ENCODE assay signal across 32 cellular contexts in the genomic region with DNA sequence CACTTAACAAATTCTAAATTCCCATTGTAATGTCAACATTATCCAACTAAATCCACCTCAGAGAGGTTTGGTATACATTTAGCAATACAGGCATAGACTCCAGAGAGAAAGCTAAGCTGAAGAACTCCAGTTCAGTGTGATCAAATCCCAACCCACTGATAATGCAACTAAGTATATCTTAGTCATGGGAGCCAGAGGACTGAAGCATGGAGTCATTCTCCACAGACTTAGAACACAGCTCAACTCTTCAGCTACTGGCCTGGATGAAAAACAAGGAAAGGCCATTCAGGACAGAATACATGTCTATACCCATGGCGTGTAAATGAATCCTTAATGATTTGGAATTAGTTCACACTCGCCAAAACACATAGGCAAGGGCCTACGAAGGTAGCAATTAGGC.
"Had no signal": no experiment of that assay in that cellular context is flagged by ENCODE, and none has a peak within 500 bp of the region (broad histone marks: within the 10 kb centered on the region; RNA-seq: fewer than 3 reads in every experiment).

No MANE protein-coding gene starts in this region.

- H3K27me3 ChIP-seq: body of pancreas, esophagus muscularis mucosa, foreskin keratinocyte, gastrocnemius medialis, heart left ventricle had no signal

- ATAC-seq: activated CD4-positive, CD25-positive, alpha-beta regulatory T cell treated with anti-CD3 and anti-CD28 coated beads, Interleukin-2, amount 50 U/mL, for 24 hours; activated CD8-positive, alpha-beta T cell treated with anti-CD3 and anti-CD28 coated beads for 36 hours; activated T-cell treated with anti-CD3 and anti-CD28 coated beads, Interleukin-2, amount 50 U/mL, for 4 hours; activated T-helper 17 cell treated with anti-CD3 and anti-CD28 coated beads, Interleukin-2, amount 50 U/mL, for 72 hours; body of pancreas; effector memory CD8-positive, alpha-beta T cell; foreskin keratinocyte; gastrocnemius medialis; T-helper 17 cell had no signal

- H3K9me3 ChIP-seq: body of pancreas, esophagus muscularis mucosa, gastrocnemius medialis, heart left ventricle had no signal

- H3K9me3 Mint-ChIP-seq: activated B cell treated with CpG ODN at 0.5 μM for 24 hours; activated CD8-positive, alpha-beta T cell treated with anti-CD3 and anti-CD28 coated beads for 36 hours; activated T-cell treated with anti-CD3 and anti-CD28 coated beads, Interleukin-2, amount 50 U/mL, for 4 hours; activated T-helper 17 cell treated with anti-CD3 and anti-CD28 coated beads, Interleukin-2, amount 50 U/mL, for 72 hours; effector memory CD8-positive, alpha-beta T cell; T-helper 2 cell treated with Interferon-gamma antibody and Interleukin-4, amounts not matched to agents 5 μg/mL and 100 μg/mL, for 36 hours had no signal

- H3K27ac Mint-ChIP-seq: activated B cell treated with CpG ODN at 0.5 μM for 24 hours; activated CD8-positive, alpha-beta T cell treated with anti-CD3 and anti-CD28 coated beads for 36 hours; activated naive CD8-positive, alpha-beta T cell; activated T-helper 17 cell treated with anti-CD3 and anti-CD28 coated beads, Interleukin-2, amount 50 U/mL, for 72 hours; effector memory CD8-positive, alpha-beta T cell; T-helper 17 cell; T-helper 2 cell treated with Interferon-gamma antibody and Interleukin-4, amounts not matched to agents 5 μg/mL and 100 μg/mL, for 36 hours had no signal

- H3K4me3 ChIP-seq: body of pancreas, esophagus muscularis mucosa, gastrocnemius medialis, heart left ventricle had no signal

- FAIRE-seq: colon had no signal

- DNase-seq: activated B cell treated with CpG ODN at 0.5 μM for 24 hours; activated CD4-positive, alpha-beta T cell treated with anti-CD3 and anti-CD28 coated beads for 48 hours; activated CD4-positive, alpha-beta T cell treated with anti-CD3 and anti-CD28 coated beads, Interleukin-2, amount 50 U/mL, for 1 hour; activated CD4-positive, alpha-beta T cell treated with anti-CD3 and anti-CD28 coated beads, Interleukin-2, amount 50 U/mL, for 48 hours; activated CD8-positive, alpha-beta memory T cell treated with anti-CD3 and anti-CD28 coated beads for 24 hours; activated CD8-positive, alpha-beta T cell treated with anti-CD3 and anti-CD28 coated beads for 36 hours; activated effector memory CD4-positive, alpha-beta T cell treated with anti-CD3 and anti-CD28 coated beads, Interleukin-2, amount 50 U/mL, for 16 hours; activated naive CD4-positive, alpha-beta T cell treated with anti-CD3 and anti-CD28 coated beads, Interleukin-2, amount 50 U/mL, for 16 hours; activated T-cell treated with anti-CD3 and anti-CD28 coated beads, Interleukin-2, amount 50 U/mL, for 4 hours; amniotic stem cell; anterior cingulate cortex; body of pancreas; caudate nucleus; cortex of kidney; dermis blood vessel endothelial cell; effector CD4-positive, alpha-beta T cell; effector memory CD8-positive, alpha-beta T cell; erythroblast; foreskin keratinocyte; gastrocnemius medialis; glutamatergic neuron; heart left ventricle; T-helper 1 cell; T-helper 17 cell; T1000; WERI-Rb-1 had no signal

- H3K4me1 Mint-ChIP-seq: activated B cell treated with CpG ODN at 0.5 μM for 24 hours; activated T-helper 17 cell treated with anti-CD3 and anti-CD28 coated beads, Interleukin-2, amount 50 U/mL, for 72 hours; T-helper 17 cell had no signal

- H3K27me3 Mint-ChIP-seq: activated B cell treated with CpG ODN at 0.5 μM for 24 hours; activated CD8-positive, alpha-beta T cell treated with anti-CD3 and anti-CD28 coated beads for 36 hours; activated naive CD8-positive, alpha-beta T cell; activated T-helper 17 cell treated with anti-CD3 and anti-CD28 coated beads, Interleukin-2, amount 50 U/mL, for 72 hours; effector memory CD8-positive, alpha-beta T cell; T-helper 17 cell had no signal

- H3K27ac ChIP-seq: body of pancreas, esophagus muscularis mucosa, foreskin keratinocyte, gastrocnemius medialis, WERI-Rb-1 had no signal

- H3K4me1 ChIP-seq: body of pancreas, esophagus muscularis mucosa, foreskin keratinocyte, gastrocnemius medialis, heart left ventricle had no signal

- H3K4me3 Mint-ChIP-seq: activated B cell treated with CpG ODN at 0.5 μM for 24 hours; activated CD8-positive, alpha-beta T cell treated with anti-CD3 and anti-CD28 coated beads for 36 hours; activated naive CD8-positive, alpha-beta T cell; activated T-cell treated with anti-CD3 and anti-CD28 coated beads, Interleukin-2, amount 50 U/mL, for 4 hours; activated T-helper 17 cell treated with anti-CD3 and anti-CD28 coated beads, Interleukin-2, amount 50 U/mL, for 72 hours; effector memory CD8-positive, alpha-beta T cell; T-helper 17 cell; T-helper 2 cell treated with Interferon-gamma antibody and Interleukin-4, amounts not matched to agents 5 μg/mL and 100 μg/mL, for 36 hours had no signal
